ENCODE assay signal across 2 cellular contexts in genomic region chr7:33814400-33814799, GRCh38.
TF ChIP-seq lines count a peak whose summit lies in the region.

No MANE protein-coding gene starts in this region.

TF ChIP-seq in SK-N-SH, 30 proteins besides CTCF, POLR2A, EP300 and RAD21 (continued from another document):
- TF ChIP-seq, protein P1, sequence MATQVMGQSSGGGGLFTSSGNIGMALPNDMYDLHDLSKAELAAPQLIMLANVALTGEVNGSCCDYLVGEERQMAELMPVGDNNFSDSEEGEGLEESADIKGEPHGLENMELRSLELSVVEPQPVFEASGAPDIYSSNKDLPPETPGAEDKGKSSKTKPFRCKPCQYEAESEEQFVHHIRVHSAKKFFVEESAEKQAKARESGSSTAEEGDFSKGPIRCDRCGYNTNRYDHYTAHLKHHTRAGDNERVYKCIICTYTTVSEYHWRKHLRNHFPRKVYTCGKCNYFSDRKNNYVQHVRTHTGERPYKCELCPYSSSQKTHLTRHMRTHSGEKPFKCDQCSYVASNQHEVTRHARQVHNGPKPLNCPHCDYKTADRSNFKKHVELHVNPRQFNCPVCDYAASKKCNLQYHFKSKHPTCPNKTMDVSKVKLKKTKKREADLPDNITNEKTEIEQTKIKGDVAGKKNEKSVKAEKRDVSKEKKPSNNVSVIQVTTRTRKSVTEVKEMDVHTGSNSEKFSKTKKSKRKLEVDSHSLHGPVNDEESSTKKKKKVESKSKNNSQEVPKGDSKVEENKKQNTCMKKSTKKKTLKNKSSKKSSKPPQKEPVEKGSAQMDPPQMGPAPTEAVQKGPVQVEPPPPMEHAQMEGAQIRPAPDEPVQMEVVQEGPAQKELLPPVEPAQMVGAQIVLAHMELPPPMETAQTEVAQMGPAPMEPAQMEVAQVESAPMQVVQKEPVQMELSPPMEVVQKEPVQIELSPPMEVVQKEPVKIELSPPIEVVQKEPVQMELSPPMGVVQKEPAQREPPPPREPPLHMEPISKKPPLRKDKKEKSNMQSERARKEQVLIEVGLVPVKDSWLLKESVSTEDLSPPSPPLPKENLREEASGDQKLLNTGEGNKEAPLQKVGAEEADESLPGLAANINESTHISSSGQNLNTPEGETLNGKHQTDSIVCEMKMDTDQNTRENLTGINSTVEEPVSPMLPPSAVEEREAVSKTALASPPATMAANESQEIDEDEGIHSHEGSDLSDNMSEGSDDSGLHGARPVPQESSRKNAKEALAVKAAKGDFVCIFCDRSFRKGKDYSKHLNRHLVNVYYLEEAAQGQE (IDR thresholded peaks at IDR 0.05; ENCODE audit: low read depth, low read length): no peak
- TF ChIP-seq TEAD4 (IDR thresholded peaks at IDR 0.05; ENCODE audit: borderline replicate concordance, insufficient read depth) (no peak), FOSL2 (IDR thresholded peaks at IDR 0.05; ENCODE audit: borderline replicate concordance, low read depth) (no peak), PBX3 (IDR thresholded peaks at IDR 0.05) (no peak), RFX5 (IDR thresholded peaks at IDR 0.05; ENCODE audit: low read length) (no peak), TAF1 (IDR thresholded peaks at IDR 0.05; ENCODE audit: borderline replicate concordance, low read depth, low read length) (no peak), SMC3 (IDR thresholded peaks at IDR 0.05; ENCODE audit: low read depth, low read length) (no peak), RCOR1 (IDR thresholded peaks at IDR 0.05; ENCODE audit: low read length) (no peak), CHD2 (IDR thresholded peaks at IDR 0.05; ENCODE audit: low read length, partially characterized antibody) (no peak), GATA2 (CRISPR knock-in tag; IDR thresholded peaks at IDR 0.05) (no peak), NRF1 (IDR thresholded peaks at IDR 0.05; ENCODE audit: low read depth, low read length) (no peak)

TF ChIP-seq in SK-N-SH treated with all-trans-retinoic acid at 6 μM for 48 hours, 23 proteins besides CTCF, POLR2A, EP300 and RAD21 (continued from another document):
- TF ChIP-seq, protein P2, sequence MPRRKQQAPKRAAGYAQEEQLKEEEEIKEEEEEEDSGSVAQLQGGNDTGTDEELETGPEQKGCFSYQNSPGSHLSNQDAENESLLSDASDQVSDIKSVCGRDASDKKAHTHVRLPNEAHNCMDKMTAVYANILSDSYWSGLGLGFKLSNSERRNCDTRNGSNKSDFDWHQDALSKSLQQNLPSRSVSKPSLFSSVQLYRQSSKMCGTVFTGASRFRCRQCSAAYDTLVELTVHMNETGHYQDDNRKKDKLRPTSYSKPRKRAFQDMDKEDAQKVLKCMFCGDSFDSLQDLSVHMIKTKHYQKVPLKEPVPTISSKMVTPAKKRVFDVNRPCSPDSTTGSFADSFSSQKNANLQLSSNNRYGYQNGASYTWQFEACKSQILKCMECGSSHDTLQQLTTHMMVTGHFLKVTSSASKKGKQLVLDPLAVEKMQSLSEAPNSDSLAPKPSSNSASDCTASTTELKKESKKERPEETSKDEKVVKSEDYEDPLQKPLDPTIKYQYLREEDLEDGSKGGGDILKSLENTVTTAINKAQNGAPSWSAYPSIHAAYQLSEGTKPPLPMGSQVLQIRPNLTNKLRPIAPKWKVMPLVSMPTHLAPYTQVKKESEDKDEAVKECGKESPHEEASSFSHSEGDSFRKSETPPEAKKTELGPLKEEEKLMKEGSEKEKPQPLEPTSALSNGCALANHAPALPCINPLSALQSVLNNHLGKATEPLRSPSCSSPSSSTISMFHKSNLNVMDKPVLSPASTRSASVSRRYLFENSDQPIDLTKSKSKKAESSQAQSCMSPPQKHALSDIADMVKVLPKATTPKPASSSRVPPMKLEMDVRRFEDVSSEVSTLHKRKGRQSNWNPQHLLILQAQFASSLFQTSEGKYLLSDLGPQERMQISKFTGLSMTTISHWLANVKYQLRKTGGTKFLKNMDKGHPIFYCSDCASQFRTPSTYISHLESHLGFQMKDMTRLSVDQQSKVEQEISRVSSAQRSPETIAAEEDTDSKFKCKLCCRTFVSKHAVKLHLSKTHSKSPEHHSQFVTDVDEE (CRISPR knock-in tag; IDR thresholded peaks at IDR 0.05): no peak
- no peak for TF ChIP-seq PPARA (CRISPR knock-in tag; IDR thresholded peaks at IDR 0.05; ENCODE audit: borderline replicate concordance)
- TF ChIP-seq ZFP30 (CRISPR knock-in tag; IDR thresholded peaks at IDR 0.05): no peak
- TF ChIP-seq TOX (CRISPR knock-in tag; IDR thresholded peaks at IDR 0.05; ENCODE audit: borderline replicate concordance): no peak
- TF ChIP-seq ISL1 (CRISPR knock-in tag; IDR thresholded peaks at IDR 0.05): no peak
- no peak for TF ChIP-seq ESRRG (CRISPR knock-in tag; IDR thresholded peaks at IDR 0.05)
- no peak for TF ChIP-seq ARNTL (CRISPR knock-in tag; IDR thresholded peaks at IDR 0.05; ENCODE audit: borderline replicate concordance, low read depth)
- TF ChIP-seq, protein P3, sequence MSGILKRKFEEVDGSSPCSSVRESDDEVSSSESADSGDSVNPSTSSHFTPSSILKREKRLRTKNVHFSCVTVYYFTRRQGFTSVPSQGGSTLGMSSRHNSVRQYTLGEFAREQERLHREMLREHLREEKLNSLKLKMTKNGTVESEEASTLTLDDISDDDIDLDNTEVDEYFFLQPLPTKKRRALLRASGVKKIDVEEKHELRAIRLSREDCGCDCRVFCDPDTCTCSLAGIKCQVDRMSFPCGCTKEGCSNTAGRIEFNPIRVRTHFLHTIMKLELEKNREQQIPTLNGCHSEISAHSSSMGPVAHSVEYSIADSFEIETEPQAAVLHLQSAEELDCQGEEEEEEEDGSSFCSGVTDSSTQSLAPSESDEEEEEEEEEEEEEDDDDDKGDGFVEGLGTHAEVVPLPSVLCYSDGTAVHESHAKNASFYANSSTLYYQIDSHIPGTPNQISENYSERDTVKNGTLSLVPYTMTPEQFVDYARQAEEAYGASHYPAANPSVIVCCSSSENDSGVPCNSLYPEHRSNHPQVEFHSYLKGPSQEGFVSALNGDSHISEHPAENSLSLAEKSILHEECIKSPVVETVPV (CRISPR knock-in tag; IDR thresholded peaks at IDR 0.05): no peak
- TF ChIP-seq, protein P4, sequence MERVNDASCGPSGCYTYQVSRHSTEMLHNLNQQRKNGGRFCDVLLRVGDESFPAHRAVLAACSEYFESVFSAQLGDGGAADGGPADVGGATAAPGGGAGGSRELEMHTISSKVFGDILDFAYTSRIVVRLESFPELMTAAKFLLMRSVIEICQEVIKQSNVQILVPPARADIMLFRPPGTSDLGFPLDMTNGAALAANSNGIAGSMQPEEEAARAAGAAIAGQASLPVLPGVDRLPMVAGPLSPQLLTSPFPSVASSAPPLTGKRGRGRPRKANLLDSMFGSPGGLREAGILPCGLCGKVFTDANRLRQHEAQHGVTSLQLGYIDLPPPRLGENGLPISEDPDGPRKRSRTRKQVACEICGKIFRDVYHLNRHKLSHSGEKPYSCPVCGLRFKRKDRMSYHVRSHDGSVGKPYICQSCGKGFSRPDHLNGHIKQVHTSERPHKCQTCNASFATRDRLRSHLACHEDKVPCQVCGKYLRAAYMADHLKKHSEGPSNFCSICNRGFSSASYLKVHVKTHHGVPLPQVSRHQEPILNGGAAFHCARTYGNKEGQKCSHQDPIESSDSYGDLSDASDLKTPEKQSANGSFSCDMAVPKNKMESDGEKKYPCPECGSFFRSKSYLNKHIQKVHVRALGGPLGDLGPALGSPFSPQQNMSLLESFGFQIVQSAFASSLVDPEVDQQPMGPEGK (CRISPR knock-in tag; IDR thresholded peaks at IDR 0.05; ENCODE audit: borderline replicate concordance): no peak
- TF ChIP-seq ZNF70 (CRISPR knock-in tag; IDR thresholded peaks at IDR 0.05): no peak
- TF ChIP-seq ZNF8 (CRISPR knock-in tag; IDR thresholded peaks at IDR 0.05): no peak
- TF ChIP-seq, protein P5, sequence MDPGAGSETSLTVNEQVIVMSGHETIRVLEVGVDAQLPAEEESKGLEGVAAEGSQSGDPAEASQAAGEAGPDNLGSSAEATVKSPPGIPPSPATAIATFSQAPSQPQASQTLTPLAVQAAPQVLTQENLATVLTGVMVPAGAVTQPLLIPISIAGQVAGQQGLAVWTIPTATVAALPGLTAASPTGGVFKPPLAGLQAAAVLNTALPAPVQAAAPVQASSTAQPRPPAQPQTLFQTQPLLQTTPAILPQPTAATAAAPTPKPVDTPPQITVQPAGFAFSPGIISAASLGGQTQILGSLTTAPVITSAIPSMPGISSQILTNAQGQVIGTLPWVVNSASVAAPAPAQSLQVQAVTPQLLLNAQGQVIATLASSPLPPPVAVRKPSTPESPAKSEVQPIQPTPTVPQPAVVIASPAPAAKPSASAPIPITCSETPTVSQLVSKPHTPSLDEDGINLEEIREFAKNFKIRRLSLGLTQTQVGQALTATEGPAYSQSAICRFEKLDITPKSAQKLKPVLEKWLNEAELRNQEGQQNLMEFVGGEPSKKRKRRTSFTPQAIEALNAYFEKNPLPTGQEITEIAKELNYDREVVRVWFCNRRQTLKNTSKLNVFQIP (CRISPR knock-in tag; IDR thresholded peaks at IDR 0.05; ENCODE audit: borderline replicate concordance, low read depth): no peak
- no peak for TF ChIP-seq RARB (CRISPR knock-in tag; IDR thresholded peaks at IDR 0.05)
- no peak for TF ChIP-seq GLIS3 (CRISPR knock-in tag; IDR thresholded peaks at IDR 0.05)
- no peak for TF ChIP-seq ZFP3 (CRISPR knock-in tag; IDR thresholded peaks at IDR 0.05)
- TF ChIP-seq SNAI2 (CRISPR knock-in tag; IDR thresholded peaks at IDR 0.05): no peak
- no peak for TF ChIP-seq BACH2 (CRISPR knock-in tag; IDR thresholded peaks at IDR 0.05; ENCODE audit: borderline replicate concordance)
